In genomic region chr1:1917995-1918900, GRCh38 we compare ENCODE assay signal across 2 cellular contexts.
TF ChIP-seq lines count a peak whose summit lies in the region.

No MANE protein-coding gene starts in this region.

TF ChIP-seq in endothelial cell of umbilical vein, 7 proteins besides CTCF, POLR2A, EP300 and RAD21:
- no peak for TF ChIP-seq MYC (IDR thresholded peaks at IDR 0.05; ENCODE audit: low read depth, low read length)
- no peak for TF ChIP-seq POLR2AphosphoS5 (IDR thresholded peaks at IDR 0.05; ENCODE audit: insufficient read depth, low read depth, low read length)
- no peak for TF ChIP-seq GATA2 (IDR thresholded peaks at IDR 0.05; ENCODE audit: insufficient read depth, insufficient read length, low read depth, low read length)
- TF ChIP-seq, protein P1, sequence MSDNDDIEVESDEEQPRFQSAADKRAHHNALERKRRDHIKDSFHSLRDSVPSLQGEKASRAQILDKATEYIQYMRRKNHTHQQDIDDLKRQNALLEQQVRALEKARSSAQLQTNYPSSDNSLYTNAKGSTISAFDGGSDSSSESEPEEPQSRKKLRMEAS (IDR thresholded peaks at IDR 0.05; ENCODE audit: insufficient read depth, insufficient read length) = no peak
- no peak for TF ChIP-seq JUN (IDR thresholded peaks at IDR 0.05; ENCODE audit: borderline replicate concordance, insufficient read depth, insufficient read length, low read depth)
- TF ChIP-seq FOS (IDR thresholded peaks at IDR 0.05; ENCODE audit: borderline replicate concordance, insufficient read depth, low read length) = no peak
- no peak for TF ChIP-seq EZH2 (IDR thresholded peaks at IDR 0.05; ENCODE audit: borderline replicate concordance, low read depth, low read length, severe bottlenecking)

TF ChIP-seq in GM12891, 5 proteins besides CTCF, POLR2A, EP300 and RAD21:
- no peak for TF ChIP-seq TAF1 (IDR thresholded peaks at IDR 0.05; ENCODE audit: low read depth, low read length)
- no peak for TF ChIP-seq POU2F2 (IDR thresholded peaks at IDR 0.05; ENCODE audit: low read depth, low read length)
- no peak for TF ChIP-seq SPI1 (IDR thresholded peaks at IDR 0.05; ENCODE audit: low read depth, low read length)
- TF ChIP-seq PAX5 (IDR thresholded peaks at IDR 0.05; ENCODE audit: insufficient read depth, low read length, severe bottlenecking) = no peak
- no peak for TF ChIP-seq POLR2AphosphoS5 (IDR thresholded peaks at IDR 0.05; ENCODE audit: low read depth, low read length)
